17 cellular contexts compared by ENCODE assay signal in genomic region chr3:39112113-39112512, GRCh38.
"Had no signal": no experiment of that assay in that cellular context is flagged by ENCODE, and none has a peak within 500 bp of the region (broad histone marks: within the 10 kb centered on the region; RNA-seq: fewer than 3 reads in every experiment).

No MANE protein-coding gene starts in this region.

- H3K36me3 ChIP-seq: colonic mucosa, right atrium auricular region, upper lobe of right lung had no signal

- DNase-seq: caudate nucleus; colonic mucosa; effector CD4-positive, alpha-beta T cell; foreskin melanocyte; kidney glomerular epithelial cell; stimulated activated CD4-positive, alpha-beta T cell treated with anti-CD3 and anti-CD28 coated beads, Interleukin-4, amount 100 ng/mL, for 1 hour; stimulated activated CD8-positive, alpha-beta memory T cell treated with anti-CD3 and anti-CD28 coated beads, Interleukin-4, amount 100 ng/mL, for 48 hours; stimulated activated naive CD8-positive, alpha-beta T cell treated with anti-CD3 and anti-CD28 coated beads, Interleukin-15, amount 100 ng/mL, for 72 hours; testis; upper lobe of right lung had no signal

- H3K4me3 ChIP-seq: colonic mucosa, hepatocyte, right atrium auricular region, smooth muscle cell, testis, tibial nerve, upper lobe of right lung had no signal

- H3K27me3 ChIP-seq: colonic mucosa, hepatocyte, right atrium auricular region, testis, tibial nerve, upper lobe of right lung had no signal

- H3K4me3 Mint-ChIP-seq: mesothelial cell of epicardium; nephron; stimulated activated effector memory CD8-positive, alpha-beta T cell treated with anti-CD3 and anti-CD28 coated beads, Interleukin-12 subunit alpha, Interleukin-12 subunit beta, amount 100 ng/mL, for 72 hours; stimulated activated naive CD8-positive, alpha-beta T cell treated with anti-CD3 and anti-CD28 coated beads, Interleukin-15, amount 100 ng/mL, for 72 hours had no signal

- H3K9me3 ChIP-seq: colonic mucosa, right atrium auricular region, testis, tibial nerve, upper lobe of right lung had no signal

- H3K27ac ChIP-seq: colonic mucosa, hepatocyte, right atrium auricular region, testis, tibial nerve, upper lobe of right lung had no signal

- H3K27ac Mint-ChIP-seq: mesothelial cell of epicardium; nephron; stimulated activated effector memory CD8-positive, alpha-beta T cell treated with anti-CD3 and anti-CD28 coated beads, Interleukin-12 subunit alpha, Interleukin-12 subunit beta, amount 100 ng/mL, for 72 hours; stimulated activated naive CD8-positive, alpha-beta T cell treated with anti-CD3 and anti-CD28 coated beads, Interleukin-15, amount 100 ng/mL, for 72 hours had no signal

- ATAC-seq: stimulated activated effector memory CD8-positive, alpha-beta T cell treated with anti-CD3 and anti-CD28 coated beads, Interleukin-12 subunit alpha, Interleukin-12 subunit beta, amount 100 ng/mL, for 72 hours; stimulated activated naive CD8-positive, alpha-beta T cell treated with anti-CD3 and anti-CD28 coated beads, Interleukin-15, amount 100 ng/mL, for 72 hours; upper lobe of right lung had no signal

- H3K36me3 Mint-ChIP-seq: mesothelial cell of epicardium; stimulated activated effector memory CD8-positive, alpha-beta T cell treated with anti-CD3 and anti-CD28 coated beads, Interleukin-12 subunit alpha, Interleukin-12 subunit beta, amount 100 ng/mL, for 72 hours had no signal

- H3K9me3 Mint-ChIP-seq: mesothelial cell of epicardium; nephron; stimulated activated effector memory CD8-positive, alpha-beta T cell treated with anti-CD3 and anti-CD28 coated beads, Interleukin-12 subunit alpha, Interleukin-12 subunit beta, amount 100 ng/mL, for 72 hours; stimulated activated naive CD8-positive, alpha-beta T cell treated with anti-CD3 and anti-CD28 coated beads, Interleukin-15, amount 100 ng/mL, for 72 hours had no signal

- H3K4me1 ChIP-seq: colonic mucosa had no signal
